In the genomic region with DNA sequence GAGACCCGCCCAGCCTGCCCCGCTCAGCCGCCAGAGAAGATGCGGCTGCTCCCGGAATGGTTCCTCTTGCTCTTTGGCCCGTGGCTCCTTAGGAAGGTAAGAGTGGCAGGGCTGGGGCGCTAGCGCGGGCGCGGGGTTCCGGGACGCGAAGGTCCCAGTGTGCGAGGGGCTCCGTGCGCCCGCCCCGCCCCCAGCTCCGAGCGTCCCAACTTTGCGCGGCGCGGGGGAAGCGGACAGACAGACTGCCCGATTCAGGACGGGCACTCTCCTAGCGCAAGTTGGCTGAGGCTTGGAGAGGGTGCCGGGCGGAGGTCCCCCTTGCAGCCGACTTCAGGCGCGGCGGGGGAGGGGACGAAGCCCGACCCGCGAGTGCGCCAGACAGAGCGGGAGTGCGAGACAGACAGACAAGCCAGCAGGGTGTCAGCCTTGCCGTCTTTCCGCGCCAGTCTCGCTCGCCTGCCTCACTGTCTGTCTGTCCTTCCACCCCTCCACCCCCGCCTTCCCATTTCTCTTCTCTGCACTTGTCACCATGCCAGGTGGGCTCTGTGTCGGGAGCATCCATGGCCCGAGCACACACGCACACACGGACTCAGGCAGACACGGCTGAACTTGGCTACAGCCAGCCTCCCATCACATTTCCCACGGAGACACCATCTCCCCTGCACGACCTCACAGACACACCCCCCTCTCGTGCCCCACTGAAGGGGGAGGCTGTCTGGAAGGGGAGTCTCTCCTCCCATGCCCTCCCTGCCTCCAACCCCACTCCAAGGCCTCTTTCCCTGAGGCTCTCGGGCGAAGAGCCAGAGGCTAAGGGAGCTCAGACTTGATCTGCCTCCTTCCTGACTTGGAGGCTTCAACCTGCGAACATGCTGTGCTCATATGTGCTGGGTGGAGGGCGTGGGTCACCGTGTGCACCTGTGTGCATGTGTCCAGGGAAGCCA, we compare ENCODE assay signal across 1 cellular context.
TF ChIP-seq lines count a peak whose summit lies in the region.

No MANE protein-coding gene starts in this region.

TF ChIP-seq in HEK293, 187 proteins besides CTCF, POLR2A, EP300 and RAD21 (continued from another document and continues in another):
- TF ChIP-seq, protein P1, sequence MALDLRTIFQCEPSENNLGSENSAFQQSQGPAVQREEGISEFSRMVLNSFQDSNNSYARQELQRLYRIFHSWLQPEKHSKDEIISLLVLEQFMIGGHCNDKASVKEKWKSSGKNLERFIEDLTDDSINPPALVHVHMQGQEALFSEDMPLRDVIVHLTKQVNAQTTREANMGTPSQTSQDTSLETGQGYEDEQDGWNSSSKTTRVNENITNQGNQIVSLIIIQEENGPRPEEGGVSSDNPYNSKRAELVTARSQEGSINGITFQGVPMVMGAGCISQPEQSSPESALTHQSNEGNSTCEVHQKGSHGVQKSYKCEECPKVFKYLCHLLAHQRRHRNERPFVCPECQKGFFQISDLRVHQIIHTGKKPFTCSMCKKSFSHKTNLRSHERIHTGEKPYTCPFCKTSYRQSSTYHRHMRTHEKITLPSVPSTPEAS (tag by site-specific recombination; IDR thresholded peaks at IDR 0.05): peak; percentile 66
- TF ChIP-seq ZNF571 (tag by site-specific recombination; IDR thresholded peaks at IDR 0.05): no peak
- TF ChIP-seq ZNF530 (tag by site-specific recombination; IDR thresholded peaks at IDR 0.05; ENCODE audit: low read depth): no peak
- TF ChIP-seq ZNF785 (tag by site-specific recombination; IDR thresholded peaks at IDR 0.05): no peak
- TF ChIP-seq ZBTB17 (tag by site-specific recombination; IDR thresholded peaks at IDR 0.05): peak; percentile 80; the same call in 1 of the 2 replicates
- no peak for TF ChIP-seq ZFP69B (tag by site-specific recombination; IDR thresholded peaks at IDR 0.05)
- TF ChIP-seq WT1 (tag by site-specific recombination; IDR thresholded peaks at IDR 0.05): peak; percentile 98
- TF ChIP-seq, protein P2, sequence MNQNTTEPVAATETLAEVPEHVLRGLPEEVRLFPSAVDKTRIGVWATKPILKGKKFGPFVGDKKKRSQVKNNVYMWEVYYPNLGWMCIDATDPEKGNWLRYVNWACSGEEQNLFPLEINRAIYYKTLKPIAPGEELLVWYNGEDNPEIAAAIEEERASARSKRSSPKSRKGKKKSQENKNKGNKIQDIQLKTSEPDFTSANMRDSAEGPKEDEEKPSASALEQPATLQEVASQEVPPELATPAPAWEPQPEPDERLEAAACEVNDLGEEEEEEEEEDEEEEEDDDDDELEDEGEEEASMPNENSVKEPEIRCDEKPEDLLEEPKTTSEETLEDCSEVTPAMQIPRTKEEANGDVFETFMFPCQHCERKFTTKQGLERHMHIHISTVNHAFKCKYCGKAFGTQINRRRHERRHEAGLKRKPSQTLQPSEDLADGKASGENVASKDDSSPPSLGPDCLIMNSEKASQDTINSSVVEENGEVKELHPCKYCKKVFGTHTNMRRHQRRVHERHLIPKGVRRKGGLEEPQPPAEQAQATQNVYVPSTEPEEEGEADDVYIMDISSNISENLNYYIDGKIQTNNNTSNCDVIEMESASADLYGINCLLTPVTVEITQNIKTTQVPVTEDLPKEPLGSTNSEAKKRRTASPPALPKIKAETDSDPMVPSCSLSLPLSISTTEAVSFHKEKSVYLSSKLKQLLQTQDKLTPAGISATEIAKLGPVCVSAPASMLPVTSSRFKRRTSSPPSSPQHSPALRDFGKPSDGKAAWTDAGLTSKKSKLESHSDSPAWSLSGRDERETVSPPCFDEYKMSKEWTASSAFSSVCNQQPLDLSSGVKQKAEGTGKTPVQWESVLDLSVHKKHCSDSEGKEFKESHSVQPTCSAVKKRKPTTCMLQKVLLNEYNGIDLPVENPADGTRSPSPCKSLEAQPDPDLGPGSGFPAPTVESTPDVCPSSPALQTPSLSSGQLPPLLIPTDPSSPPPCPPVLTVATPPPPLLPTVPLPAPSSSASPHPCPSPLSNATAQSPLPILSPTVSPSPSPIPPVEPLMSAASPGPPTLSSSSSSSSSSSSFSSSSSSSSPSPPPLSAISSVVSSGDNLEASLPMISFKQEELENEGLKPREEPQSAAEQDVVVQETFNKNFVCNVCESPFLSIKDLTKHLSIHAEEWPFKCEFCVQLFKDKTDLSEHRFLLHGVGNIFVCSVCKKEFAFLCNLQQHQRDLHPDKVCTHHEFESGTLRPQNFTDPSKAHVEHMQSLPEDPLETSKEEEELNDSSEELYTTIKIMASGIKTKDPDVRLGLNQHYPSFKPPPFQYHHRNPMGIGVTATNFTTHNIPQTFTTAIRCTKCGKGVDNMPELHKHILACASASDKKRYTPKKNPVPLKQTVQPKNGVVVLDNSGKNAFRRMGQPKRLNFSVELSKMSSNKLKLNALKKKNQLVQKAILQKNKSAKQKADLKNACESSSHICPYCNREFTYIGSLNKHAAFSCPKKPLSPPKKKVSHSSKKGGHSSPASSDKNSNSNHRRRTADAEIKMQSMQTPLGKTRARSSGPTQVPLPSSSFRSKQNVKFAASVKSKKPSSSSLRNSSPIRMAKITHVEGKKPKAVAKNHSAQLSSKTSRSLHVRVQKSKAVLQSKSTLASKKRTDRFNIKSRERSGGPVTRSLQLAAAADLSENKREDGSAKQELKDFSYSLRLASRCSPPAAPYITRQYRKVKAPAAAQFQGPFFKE (tag by site-specific recombination; IDR thresholded peaks at IDR 0.05; ENCODE audit: borderline replicate concordance): no peak
- TF ChIP-seq, protein P3, sequence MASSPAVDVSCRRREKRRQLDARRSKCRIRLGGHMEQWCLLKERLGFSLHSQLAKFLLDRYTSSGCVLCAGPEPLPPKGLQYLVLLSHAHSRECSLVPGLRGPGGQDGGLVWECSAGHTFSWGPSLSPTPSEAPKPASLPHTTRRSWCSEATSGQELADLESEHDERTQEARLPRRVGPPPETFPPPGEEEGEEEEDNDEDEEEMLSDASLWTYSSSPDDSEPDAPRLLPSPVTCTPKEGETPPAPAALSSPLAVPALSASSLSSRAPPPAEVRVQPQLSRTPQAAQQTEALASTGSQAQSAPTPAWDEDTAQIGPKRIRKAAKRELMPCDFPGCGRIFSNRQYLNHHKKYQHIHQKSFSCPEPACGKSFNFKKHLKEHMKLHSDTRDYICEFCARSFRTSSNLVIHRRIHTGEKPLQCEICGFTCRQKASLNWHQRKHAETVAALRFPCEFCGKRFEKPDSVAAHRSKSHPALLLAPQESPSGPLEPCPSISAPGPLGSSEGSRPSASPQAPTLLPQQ (tag by site-specific recombination; IDR thresholded peaks at IDR 0.05): peak; percentile 66
- TF ChIP-seq TCF7L2 (IDR thresholded peaks at IDR 0.05; ENCODE audit: borderline replicate concordance, low read depth, low read length): no peak
- TF ChIP-seq GLI4 (tag by site-specific recombination; IDR thresholded peaks at IDR 0.05): no peak
- 0 out of 2 replicates have a peak, but pooled peaks have one; percentile 16 for TF ChIP-seq ZNF341 (tag by site-specific recombination; IDR thresholded peaks at IDR 0.05; ENCODE audit: low read depth)
- no peak for TF ChIP-seq ZNF426 (tag by site-specific recombination; IDR thresholded peaks at IDR 0.05)
- no peak for TF ChIP-seq ZSCAN16 (tag by site-specific recombination; IDR thresholded peaks at IDR 0.05)
- TF ChIP-seq, protein P4, sequence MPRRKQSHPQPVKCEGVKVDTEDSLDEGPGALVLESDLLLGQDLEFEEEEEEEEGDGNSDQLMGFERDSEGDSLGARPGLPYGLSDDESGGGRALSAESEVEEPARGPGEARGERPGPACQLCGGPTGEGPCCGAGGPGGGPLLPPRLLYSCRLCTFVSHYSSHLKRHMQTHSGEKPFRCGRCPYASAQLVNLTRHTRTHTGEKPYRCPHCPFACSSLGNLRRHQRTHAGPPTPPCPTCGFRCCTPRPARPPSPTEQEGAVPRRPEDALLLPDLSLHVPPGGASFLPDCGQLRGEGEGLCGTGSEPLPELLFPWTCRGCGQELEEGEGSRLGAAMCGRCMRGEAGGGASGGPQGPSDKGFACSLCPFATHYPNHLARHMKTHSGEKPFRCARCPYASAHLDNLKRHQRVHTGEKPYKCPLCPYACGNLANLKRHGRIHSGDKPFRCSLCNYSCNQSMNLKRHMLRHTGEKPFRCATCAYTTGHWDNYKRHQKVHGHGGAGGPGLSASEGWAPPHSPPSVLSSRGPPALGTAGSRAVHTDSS (tag by site-specific recombination; IDR thresholded peaks at IDR 0.05): no peak
- peak; percentile 75 for TF ChIP-seq ZNF366 (tag by site-specific recombination; conservative IDR thresholded peaks at IDR 0.05)
- no peak for TF ChIP-seq MEIS1 (CRISPR knock-in tag; IDR thresholded peaks at IDR 0.05; ENCODE audit: borderline replicate concordance)
- TF ChIP-seq ZNF670 (tag by site-specific recombination; IDR thresholded peaks at IDR 0.05; ENCODE audit: low read depth): no peak
- no peak for TF ChIP-seq ZNF10 (tag by site-specific recombination; IDR thresholded peaks at IDR 0.05)
- TF ChIP-seq KLF10 (tag by site-specific recombination; IDR thresholded peaks at IDR 0.05): no peak
- no peak for TF ChIP-seq OVOL3 (tag by site-specific recombination; IDR thresholded peaks at IDR 0.05)
- TF ChIP-seq ZNF184 (tag by site-specific recombination; IDR thresholded peaks at IDR 0.05): no peak
- peak; percentile 67; the same call in 1 of the 2 replicates for TF ChIP-seq ZNF610 (tag by site-specific recombination; IDR thresholded peaks at IDR 0.05; ENCODE audit: borderline replicate concordance)
- TF ChIP-seq, protein P5, sequence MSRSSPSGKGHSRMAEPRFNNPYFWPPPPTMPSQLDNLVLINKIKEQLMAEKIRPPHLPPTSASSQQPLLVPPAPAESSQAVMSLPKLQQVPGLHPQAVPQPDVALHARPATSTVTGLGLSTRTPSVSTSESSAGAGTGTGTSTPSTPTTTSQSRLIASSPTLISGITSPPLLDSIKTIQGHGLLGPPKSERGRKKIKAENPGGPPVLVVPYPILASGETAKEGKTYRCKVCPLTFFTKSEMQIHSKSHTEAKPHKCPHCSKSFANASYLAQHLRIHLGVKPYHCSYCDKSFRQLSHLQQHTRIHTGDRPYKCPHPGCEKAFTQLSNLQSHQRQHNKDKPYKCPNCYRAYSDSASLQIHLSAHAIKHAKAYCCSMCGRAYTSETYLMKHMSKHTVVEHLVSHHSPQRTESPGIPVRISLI (tag by site-specific recombination; IDR thresholded peaks at IDR 0.05): no peak
- TF ChIP-seq, protein P6, sequence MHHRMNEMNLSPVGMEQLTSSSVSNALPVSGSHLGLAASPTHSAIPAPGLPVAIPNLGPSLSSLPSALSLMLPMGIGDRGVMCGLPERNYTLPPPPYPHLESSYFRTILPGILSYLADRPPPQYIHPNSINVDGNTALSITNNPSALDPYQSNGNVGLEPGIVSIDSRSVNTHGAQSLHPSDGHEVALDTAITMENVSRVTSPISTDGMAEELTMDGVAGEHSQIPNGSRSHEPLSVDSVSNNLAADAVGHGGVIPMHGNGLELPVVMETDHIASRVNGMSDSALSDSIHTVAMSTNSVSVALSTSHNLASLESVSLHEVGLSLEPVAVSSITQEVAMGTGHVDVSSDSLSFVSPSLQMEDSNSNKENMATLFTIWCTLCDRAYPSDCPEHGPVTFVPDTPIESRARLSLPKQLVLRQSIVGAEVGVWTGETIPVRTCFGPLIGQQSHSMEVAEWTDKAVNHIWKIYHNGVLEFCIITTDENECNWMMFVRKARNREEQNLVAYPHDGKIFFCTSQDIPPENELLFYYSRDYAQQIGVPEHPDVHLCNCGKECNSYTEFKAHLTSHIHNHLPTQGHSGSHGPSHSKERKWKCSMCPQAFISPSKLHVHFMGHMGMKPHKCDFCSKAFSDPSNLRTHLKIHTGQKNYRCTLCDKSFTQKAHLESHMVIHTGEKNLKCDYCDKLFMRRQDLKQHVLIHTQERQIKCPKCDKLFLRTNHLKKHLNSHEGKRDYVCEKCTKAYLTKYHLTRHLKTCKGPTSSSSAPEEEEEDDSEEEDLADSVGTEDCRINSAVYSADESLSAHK (tag by site-specific recombination; IDR thresholded peaks at IDR 0.05): no peak
- TF ChIP-seq ZNF558 (tag by site-specific recombination; IDR thresholded peaks at IDR 0.05): no peak
- peak; percentile 28; the same call in 1 of the 2 replicates for TF ChIP-seq ZIC2 (tag by site-specific recombination; IDR thresholded peaks at IDR 0.05)
- TF ChIP-seq, protein P7, sequence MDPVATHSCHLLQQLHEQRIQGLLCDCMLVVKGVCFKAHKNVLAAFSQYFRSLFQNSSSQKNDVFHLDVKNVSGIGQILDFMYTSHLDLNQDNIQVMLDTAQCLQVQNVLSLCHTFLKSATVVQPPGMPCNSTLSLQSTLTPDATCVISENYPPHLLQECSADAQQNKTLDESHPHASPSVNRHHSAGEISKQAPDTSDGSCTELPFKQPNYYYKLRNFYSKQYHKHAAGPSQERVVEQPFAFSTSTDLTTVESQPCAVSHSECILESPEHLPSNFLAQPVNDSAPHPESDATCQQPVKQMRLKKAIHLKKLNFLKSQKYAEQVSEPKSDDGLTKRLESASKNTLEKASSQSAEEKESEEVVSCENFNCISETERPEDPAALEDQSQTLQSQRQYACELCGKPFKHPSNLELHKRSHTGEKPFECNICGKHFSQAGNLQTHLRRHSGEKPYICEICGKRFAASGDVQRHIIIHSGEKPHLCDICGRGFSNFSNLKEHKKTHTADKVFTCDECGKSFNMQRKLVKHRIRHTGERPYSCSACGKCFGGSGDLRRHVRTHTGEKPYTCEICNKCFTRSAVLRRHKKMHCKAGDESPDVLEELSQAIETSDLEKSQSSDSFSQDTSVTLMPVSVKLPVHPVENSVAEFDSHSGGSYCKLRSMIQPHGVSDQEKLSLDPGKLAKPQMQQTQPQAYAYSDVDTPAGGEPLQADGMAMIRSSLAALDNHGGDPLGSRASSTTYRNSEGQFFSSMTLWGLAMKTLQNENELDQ (tag by site-specific recombination; IDR thresholded peaks at IDR 0.05; ENCODE audit: low read depth): no peak
- no peak for TF ChIP-seq ZNF266 (tag by site-specific recombination; IDR thresholded peaks at IDR 0.05; ENCODE audit: low read depth)
- no peak for TF ChIP-seq ZNF37A (tag by site-specific recombination; IDR thresholded peaks at IDR 0.05)
- no peak for TF ChIP-seq ZNF223 (tag by site-specific recombination; IDR thresholded peaks at IDR 0.05)
- TF ChIP-seq ZNF24 (tag by site-specific recombination; IDR thresholded peaks at IDR 0.05): 0 out of 2 replicates have a peak, but pooled peaks have one; percentile 32
- TF ChIP-seq, protein P8, sequence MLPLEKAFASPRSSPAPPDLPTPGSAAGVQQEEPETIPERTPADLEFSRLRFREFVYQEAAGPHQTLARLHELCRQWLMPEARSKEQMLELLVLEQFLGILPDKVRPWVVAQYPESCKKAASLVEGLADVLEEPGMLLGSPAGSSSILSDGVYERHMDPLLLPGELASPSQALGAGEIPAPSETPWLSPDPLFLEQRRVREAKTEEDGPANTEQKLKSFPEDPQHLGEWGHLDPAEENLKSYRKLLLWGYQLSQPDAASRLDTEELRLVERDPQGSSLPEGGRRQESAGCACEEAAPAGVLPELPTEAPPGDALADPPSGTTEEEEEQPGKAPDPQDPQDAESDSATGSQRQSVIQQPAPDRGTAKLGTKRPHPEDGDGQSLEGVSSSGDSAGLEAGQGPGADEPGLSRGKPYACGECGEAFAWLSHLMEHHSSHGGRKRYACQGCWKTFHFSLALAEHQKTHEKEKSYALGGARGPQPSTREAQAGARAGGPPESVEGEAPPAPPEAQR (tag by site-specific recombination; IDR thresholded peaks at IDR 0.05): no peak
- peak; percentile 55; the same call in 1 of the 2 replicates for TF ChIP-seq ZNF324 (tag by site-specific recombination; IDR thresholded peaks at IDR 0.05)
- TF ChIP-seq ZNF433 (tag by site-specific recombination; IDR thresholded peaks at IDR 0.05; ENCODE audit: low read depth): no peak
- TF ChIP-seq SP2 (tag by site-specific recombination; IDR thresholded peaks at IDR 0.05): peak; percentile 10; the same call in 1 of the 2 replicates
- TF ChIP-seq ZFP41 (tag by site-specific recombination; IDR thresholded peaks at IDR 0.05; ENCODE audit: borderline replicate concordance): no peak
